Comparison of ENCODE assay signal across 2 cellular contexts in genomic region chr3:95280711-95281352, GRCh38.
TF ChIP-seq lines count a peak whose summit lies in the region.

No MANE protein-coding gene starts in this region.

TF ChIP-seq in SK-N-SH, 30 proteins besides CTCF, POLR2A, EP300 and RAD21 (continued from another document):
- no peak for TF ChIP-seq USF2 (IDR thresholded peaks at IDR 0.05; ENCODE audit: borderline replicate concordance, low read depth, low read length)
- no peak for TF ChIP-seq USF1 (IDR thresholded peaks at IDR 0.05; ENCODE audit: borderline replicate concordance, low read depth)
- no peak for TF ChIP-seq FOSL2 (IDR thresholded peaks at IDR 0.05; ENCODE audit: borderline replicate concordance, low read depth)
- no peak for TF ChIP-seq SIN3A (IDR thresholded peaks at IDR 0.05; ENCODE audit: borderline replicate concordance, low read depth, low read length)

TF ChIP-seq in SK-N-SH treated with all-trans-retinoic acid at 6 μM for 48 hours, 23 proteins besides CTCF, POLR2A, EP300 and RAD21 (continued from another document):
- TF ChIP-seq, protein P1, sequence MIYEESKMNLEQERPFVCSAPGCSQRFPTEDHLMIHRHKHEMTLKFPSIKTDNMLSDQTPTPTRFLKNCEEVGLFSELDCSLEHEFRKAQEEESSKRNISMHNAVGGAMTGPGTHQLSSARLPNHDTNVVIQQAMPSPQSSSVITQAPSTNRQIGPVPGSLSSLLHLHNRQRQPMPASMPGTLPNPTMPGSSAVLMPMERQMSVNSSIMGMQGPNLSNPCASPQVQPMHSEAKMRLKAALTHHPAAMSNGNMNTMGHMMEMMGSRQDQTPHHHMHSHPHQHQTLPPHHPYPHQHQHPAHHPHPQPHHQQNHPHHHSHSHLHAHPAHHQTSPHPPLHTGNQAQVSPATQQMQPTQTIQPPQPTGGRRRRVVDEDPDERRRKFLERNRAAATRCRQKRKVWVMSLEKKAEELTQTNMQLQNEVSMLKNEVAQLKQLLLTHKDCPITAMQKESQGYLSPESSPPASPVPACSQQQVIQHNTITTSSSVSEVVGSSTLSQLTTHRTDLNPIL (CRISPR knock-in tag; IDR thresholded peaks at IDR 0.05; ENCODE audit: low read depth), result no peak
- TF ChIP-seq TSHZ2 (CRISPR knock-in tag; IDR thresholded peaks at IDR 0.05) (no peak), PPARA (CRISPR knock-in tag; IDR thresholded peaks at IDR 0.05; ENCODE audit: borderline replicate concordance) (no peak), CSRNP3 (CRISPR knock-in tag; IDR thresholded peaks at IDR 0.05) (no peak)
TF ChIP-seq in SK-N-SH treated with all-trans-retinoic acid at 6 μM for 48 hours: peak in this region for 0.
